ENCODE assay signal across 9 cellular contexts in genomic region chr13:113393226-113393571, GRCh38. TPM values are rescaled to one million over a fixed set of nuclear protein-coding genes. Genes with fewer than 3 reads are reported as not detected.
DNase-seq lines count a peak whose midpoint lies in the region; ATAC-seq and TF ChIP-seq lines count a peak whose summit lies in the region.
"Had no signal": no experiment of that assay in that cellular context is flagged by ENCODE, and none has a peak within 500 bp of the region (broad histone marks: within the 10 kb centered on the region; RNA-seq: fewer than 3 reads in every experiment).

No MANE protein-coding gene starts in this region.

- no peaks in the 10 kb centered on the region for H3K36me3 ChIP-seq in SJCRH30
- H3K36me3 ChIP-seq: pancreas had no signal

- H3K9me3 ChIP-seq in SJCRH30 (replicated peaks): peaks cover 3% of the 10 kb centered on the region; the same call in 1 of the 2 replicates
- H3K9me3 ChIP-seq: pancreas had no signal

- H3K4me1 ChIP-seq in SJCRH30: no peaks in the 10 kb centered on the region
- H3K4me1 ChIP-seq: pancreas had no signal

- TF ChIP-seq CTCF in fibroblast of villous mesenchyme (IDR thresholded peaks at IDR 0.05; ENCODE audit: insufficient read depth, low read depth, low read length) (no peak), retinal pigment epithelial cell (conservative IDR thresholded peaks at IDR 0.05; ENCODE audit: low read depth, low read length) (no peak)

- peak overlapping the region; percentile 70 for H3K4me3 ChIP-seq in SJCRH30
- peak overlapping the region; percentile 78 for H3K4me3 ChIP-seq in fibroblast of villous mesenchyme (ENCODE audit: low read depth, low read length)
- H3K4me3 ChIP-seq in retinal pigment epithelial cell (ENCODE audit: low read length): peak overlapping the region; percentile 70

- ATAC-seq in GM21447 (IDR thresholded peaks at IDR 0.05; ENCODE audit: unreplicated experiment) (peak; percentile 32), GM19463 (IDR thresholded peaks at IDR 0.05; ENCODE audit: unreplicated experiment) (no peak), GM21390 (IDR thresholded peaks at IDR 0.05; ENCODE audit: unreplicated experiment) (no peak), GM21423 (IDR thresholded peaks at IDR 0.05; ENCODE audit: unreplicated experiment) (no peak), HG02840 (IDR thresholded peaks at IDR 0.05; ENCODE audit: low FRiP score, unreplicated experiment) (no peak)

- H3K27ac ChIP-seq in SJCRH30: no peak overlapping the region
- H3K27ac ChIP-seq: pancreas had no signal

- no peaks in the 10 kb centered on the region for H3K27me3 ChIP-seq in SJCRH30
- H3K27me3 ChIP-seq: pancreas had no signal

- DNase-seq in SJCRH30: no peak
- no peak for DNase-seq in fibroblast of villous mesenchyme (ENCODE audit: low read depth)
- DNase-seq in retinal pigment epithelial cell (ENCODE audit: low read depth): no peak

RNA-seq across cellular contexts. Expression of gene GRTP1, which starts 29.3 kb away (rescaled TPM):
- total RNA-seq in SJCRH30 (2014; rRNA removed; shearing (Covaris generic)): 0.89 and 1.2 TPM in 2 replicates
- total RNA-seq in fibroblast of villous mesenchyme: 0.43 and 3.2 TPM in 2 replicates
